In genomic region chr2:200944467-200945394, GRCh38 we compare ENCODE assay signal across 9 cellular contexts. TPM values are rescaled to one million over a fixed set of nuclear protein-coding genes. Genes with fewer than 3 reads are reported as not detected.
A peak's percentile ranks its signal among the peaks of the same experiment; 100 is the strongest.
DNase-seq lines count a peak whose midpoint lies in the region; ATAC-seq and TF ChIP-seq lines count a peak whose summit lies in the region.
"Had no signal": no experiment of that assay in that cellular context is flagged by ENCODE, and none has a peak within 500 bp of the region (broad histone marks: within the 10 kb centered on the region; RNA-seq: fewer than 3 reads in every experiment).

No MANE protein-coding gene starts in this region.

- peaks cover 12% of the 10 kb centered on the region for H3K36me3 ChIP-seq in IMR-90 (ENCODE audit: control insufficient read depth, insufficient read depth, low read length)
- H3K36me3 ChIP-seq in mucosa of stomach (ENCODE audit: control insufficient read depth, insufficient read depth, low read length): no peaks in the 10 kb centered on the region
- peaks cover 0 to 3% of the 10 kb centered on the region in 2 donors for H3K36me3 ChIP-seq in prostate gland

- POLR2A ChIA-PET in AG04450 (lab: Yijun Ruan, JAX): interaction anchor here (0.6 kb wide), 1 partner anchor 16 kb away, joined by 3 read pairs; no protein-coding TSS in a partner anchor
- POLR2A ChIA-PET in IMR-90 (lab: Charles Lee; ENCODE audit: unreplicated experiment): no interaction called here

- no peak overlapping the region for H3K27ac ChIP-seq in AG04450 (ENCODE audit: low read depth, low read length)
- peak overlapping the region; percentile 69 for H3K27ac ChIP-seq in IMR-90 (ENCODE audit: insufficient read depth, low read length)
- no peak overlapping the region for H3K27ac ChIP-seq in prostate gland

- 0% methylated on average over 1 of the region's 12 CpGs; no CpG with 5 or more reads in 1 of the 2 experiments for WGBS in IMR-90 (ENCODE audit: extremely low coverage in 2 of 2, insufficient read length in 1 of 2), 2 experiments
- WGBS in prostate gland: 94% methylated on average over 12 of the region's 12 CpGs

- H3K27me3 ChIP-seq in AG04450 (ENCODE audit: control insufficient read depth, insufficient read depth, low read length) (no peaks in the 10 kb centered on the region), IMR-90 (ENCODE audit: control insufficient read depth, insufficient read depth, low read length) (no peaks in the 10 kb centered on the region), mucosa of stomach (ENCODE audit: control insufficient read depth, insufficient read depth, low read length) (no peaks in the 10 kb centered on the region), prostate gland (replicated peaks; ENCODE audit: insufficient read depth) (no peaks in the 10 kb centered on the region)

- H2AK5ac ChIP-seq in IMR-90 (ENCODE audit: low read depth, low read length): peak overlapping the region; percentile 89; the same call in 1 of the 2 replicates

- no peaks in the 10 kb centered on the region for H4K20me1 ChIP-seq in IMR-90 (ENCODE audit: insufficient read depth, low read length)

- H4K91ac ChIP-seq in IMR-90 (ENCODE audit: insufficient read depth, low read depth, low read length): peak overlapping the region; percentile 79

- peak overlapping the region; percentile 79 for H4K5ac ChIP-seq in IMR-90 (ENCODE audit: low read depth, low read length)

- H3K14ac ChIP-seq in IMR-90 (replicated peaks; ENCODE audit: low read depth, low read length): peak overlapping the region; percentile 78

- H3K4me3 ChIP-seq in AG04450 (ENCODE audit: low read depth, low read length) (no peak overlapping the region), IMR-90 (ENCODE audit: insufficient read depth, low read depth, low read length) (no peak overlapping the region), mucosa of stomach (ENCODE audit: low read length) (no peak overlapping the region), prostate gland (no peak overlapping the region)

- H3K27me3 Mint-ChIP-seq in activated naive CD4-positive, alpha-beta T cell treated with anti-CD3 and anti-CD28 coated beads, Interleukin-2, amount 10 ng/mL, durations not matched to agents 7 days and 5 days: no peaks in the 10 kb centered on the region
- H3K27me3 Mint-ChIP-seq: T-cell had no signal

- peak overlapping the region; percentile 62 to 85; a peak in 3 of 4 replicates for H4K8ac ChIP-seq in IMR-90 (ENCODE audit: low read depth in 2 of 2, low read length in 2 of 2)

- dilution Hi-C loops in IMR-90 (cut with HindIII; ENCODE audit: low sequenced_read_pairs, unreplicated experiment): no loop called here

- peak; percentile 94 for ATAC-seq in IMR-90 (ENCODE audit: low read depth)
- ATAC-seq in HG02642 (IDR thresholded peaks at IDR 0.05; ENCODE audit: poor library complexity, unreplicated experiment): no peak
- ATAC-seq: T-cell had no signal

- peak overlapping the region; percentile 40 for H3K27ac Mint-ChIP-seq in activated naive CD4-positive, alpha-beta T cell treated with anti-CD3 and anti-CD28 coated beads, Interleukin-2, amount 10 ng/mL, durations not matched to agents 7 days and 5 days

- peak overlapping the region; percentile 95 for H3K18ac ChIP-seq in IMR-90 (ENCODE audit: low read depth, low read length)

- peaks cover 3% of the 10 kb centered on the region for H3K4me1 Mint-ChIP-seq in activated naive CD4-positive, alpha-beta T cell treated with anti-CD3 and anti-CD28 coated beads, Interleukin-2, amount 10 ng/mL, durations not matched to agents 7 days and 5 days

- H2AK9ac ChIP-seq in IMR-90 (replicated peaks; ENCODE audit: low read depth, low read length, poor library complexity): peak overlapping the region; percentile 37

- H3K36me3 Mint-ChIP-seq in activated naive CD4-positive, alpha-beta T cell treated with anti-CD3 and anti-CD28 coated beads, Interleukin-2, amount 10 ng/mL, durations not matched to agents 7 days and 5 days: peaks cover 47% of the 10 kb centered on the region

- H3K9me3 Mint-ChIP-seq in activated naive CD4-positive, alpha-beta T cell treated with anti-CD3 and anti-CD28 coated beads, Interleukin-2, amount 10 ng/mL, durations not matched to agents 7 days and 5 days: no peaks in the 10 kb centered on the region
- H3K9me3 Mint-ChIP-seq: T-cell had no signal

- TF ChIP-seq POLR2A in IMR-90 (IDR thresholded peaks at IDR 0.05; ENCODE audit: low read depth, low read length): no peak
- TF ChIP-seq POLR2A in prostate gland (IDR thresholded peaks at IDR 0.05): no peak

- no peak overlapping the region for H3K4me3 Mint-ChIP-seq in activated naive CD4-positive, alpha-beta T cell treated with anti-CD3 and anti-CD28 coated beads, Interleukin-2, amount 10 ng/mL, durations not matched to agents 7 days and 5 days
- H3K4me3 Mint-ChIP-seq: T-cell had no signal

- H3K9ac ChIP-seq in IMR-90 (ENCODE audit: low read depth, low read length) (no peak overlapping the region), mucosa of stomach (ENCODE audit: low read length) (peak overlapping the region; percentile 56)

- peaks cover 0 to 3% of the 10 kb centered on the region in 2 experiments; a peak in 2 of 4 replicates for H3K79me1 ChIP-seq in IMR-90 (ENCODE audit: low read depth in 1 of 2, low read length in 2 of 2)

- TF ChIP-seq CTCF in AG04450 (IDR thresholded peaks at IDR 0.05; ENCODE audit: low read depth, low read length): no peak
- TF ChIP-seq CTCF in IMR-90 (conservative IDR thresholded peaks at IDR 0.05; ENCODE audit: low read depth, low read length): no peak
- TF ChIP-seq CTCF in prostate gland (IDR thresholded peaks at IDR 0.05): no peak

- intact Hi-C loops in IMR-90 (cut with micrococcal nuclease) (no loop called here), prostate gland (cut with DNase I) (no loop called here)

- in situ Hi-C loops in IMR-90 (cut with MboI; ENCODE audit: low sequenced_read_pairs): no loop called here

- H2BK15ac ChIP-seq in IMR-90 (ENCODE audit: low read depth, low read length): 0 out of 3 replicates have a peak overlapping the region, but pooled peaks have one; percentile 36

- peaks cover 6% of the 10 kb centered on the region for H3K9me1 ChIP-seq in IMR-90 (ENCODE audit: insufficient read depth, low read length)

- peak overlapping the region; percentile 84 for H2BK20ac ChIP-seq in IMR-90 (ENCODE audit: low read depth, low read length)

- H3K9me3 ChIP-seq in AG04450 (ENCODE audit: control insufficient read depth, insufficient read depth, low read length) (no peaks in the 10 kb centered on the region), IMR-90 (ENCODE audit: control insufficient read depth, insufficient read depth, low read length) (no peaks in the 10 kb centered on the region), mucosa of stomach (ENCODE audit: control insufficient read depth, low read length) (no peaks in the 10 kb centered on the region), prostate gland (no peaks in the 10 kb centered on the region)

- no TSS peak for BruUV-seq in IMR-90 (replicated peaks; lab: Mats Ljungman, UMichigan)

- peak overlapping the region; percentile 70; the same call in 1 of the 2 replicates for H3K23ac ChIP-seq in IMR-90 (ENCODE audit: low read depth, low read length)

- peak overlapping the region; percentile 46; the same call in 1 of the 2 replicates for H2BK120ac ChIP-seq in IMR-90 (ENCODE audit: low read depth, low read length)

- no peak overlapping the region for H2AFZ ChIP-seq in IMR-90 (replicated peaks; ENCODE audit: low read length, poor library complexity)

- H3K4ac ChIP-seq in IMR-90 (ENCODE audit: low read depth, low read length): peak overlapping the region; percentile 84

- CTCF ChIA-PET in AG04450 (lab: Charles Lee): interaction anchor here (0.6 to 1.9 kb wide), 10 partner anchors 12 to 288 kb away, joined by 3 to 6 read pairs (median 4); partner anchors contain the start of gene CASP10
- CTCF ChIA-PET in IMR-90 (lab: Yijun Ruan, JAX): interaction anchor here (0.6 to 1.4 kb wide), 5 partner anchors 9 to 459 kb away, joined by 3 to 7 read pairs (median 3); partner anchors contain the start of gene ORC2
- CTCF ChIA-PET in activated naive CD4-positive, alpha-beta T cell treated with anti-CD3 and anti-CD28 coated beads, Interleukin-2, amount 10 ng/mL, durations not matched to agents 7 days and 5 days (lab: Charles Lee): interaction anchor here (0.6 to 2.1 kb wide), 6 partner anchors 18 to 287 kb away, joined by 3 to 7 read pairs (median 4); partner anchors contain the start of genes CASP10 and ORC2

- H3K56ac ChIP-seq in IMR-90 (ENCODE audit: extremely low read depth, insufficient read depth, low read length): 0 out of 2 replicates have a peak overlapping the region, but pooled peaks have one; percentile 7

- peaks cover 7% of the 10 kb centered on the region for H3K4me1 ChIP-seq in IMR-90 (ENCODE audit: control insufficient read depth, insufficient read depth, low read length)
- peaks cover 11% of the 10 kb centered on the region for H3K4me1 ChIP-seq in mucosa of stomach (ENCODE audit: control insufficient read depth, insufficient read depth, low read length)
- no peaks in the 10 kb centered on the region for H3K4me1 ChIP-seq in prostate gland (replicated peaks)

- DNase-seq in AG04450 (ENCODE audit: low read depth, low spot score) (peak; percentile 66), IMR-90 (peak; percentile 94), NCI-H748 (lab: John Stamatoyannopoulos, UW; ENCODE audit: unreplicated experiment) (no peak), prostate gland (ENCODE audit: low spot score) (no peak), NCI-H1436 treated with DMSO at 0.1 percent for 48 hours (lab: John Stamatoyannopoulos, UW) (no peak)
- DNase-seq in activated naive CD4-positive, alpha-beta T cell treated with anti-CD3 and anti-CD28 coated beads, Interleukin-2, amount 10 ng/mL, durations not matched to agents 7 days and 5 days: peak; percentile 29

- H3K4me2 ChIP-seq in IMR-90 (ENCODE audit: low read depth, low read length): peak overlapping the region; percentile 54; the same call in 1 of the 2 replicates

- TF ChIP-seq RAD21 in IMR-90 (IDR thresholded peaks at IDR 0.05; ENCODE audit: low read length): no peak

- H2BK5ac ChIP-seq in IMR-90 (ENCODE audit: low read depth, low read length, poor library complexity, severe bottlenecking): peak overlapping the region; percentile 94

RNA-seq across cellular contexts. Expression of gene ORC2, which starts 18.7 kb away (rescaled TPM):
- polyA plus RNA-seq in AG04450 (2011; rRNA removed): 4.7 and 4.9 TPM in 2 replicates
- 3.3 and 6.9 TPM in 2 replicates for polyA minus RNA-seq in AG04450 (2011; rRNA and poly(A)+ RNA removed)
- total RNA-seq in IMR-90 (2012; rRNA removed): 10.0 and 13.3 TPM in 2 replicates
- 3.0 and 4.4 TPM in 2 replicates for polyA plus RNA-seq in IMR-90 (2012; rRNA removed)
- polyA plus RNA-seq in IMR-90 (2012; cell fraction: cytosol; rRNA removed): 0.78 and 1.5 TPM in 2 replicates
- 0.97 and 7.1 TPM in 2 replicates for polyA plus RNA-seq in IMR-90 (2012; cell fraction: nucleus; rRNA removed; ENCODE audit: low replicate concordance)
- total RNA-seq in prostate gland: 10 to 100 TPM; 21.9 to 32.1 TPM

RNA-seq across cellular contexts. Expression of gene NIF3L1, which starts 55.6 kb away (rescaled TPM):
- 36.6 and 38.7 TPM in 2 replicates for polyA plus RNA-seq in AG04450 (2011; rRNA removed)
- 22.7 and 26.2 TPM in 2 replicates for polyA minus RNA-seq in AG04450 (2011; rRNA and poly(A)+ RNA removed)
- 31.1 and 43.0 TPM in 2 replicates for total RNA-seq in IMR-90 (2012; rRNA removed)
- 45.7 and 54.6 TPM in 2 replicates for polyA plus RNA-seq in IMR-90 (2012; rRNA removed)
- 13.7 and 15.5 TPM in 2 replicates for polyA plus RNA-seq in IMR-90 (2012; cell fraction: cytosol; rRNA removed)
- polyA plus RNA-seq in IMR-90 (2012; cell fraction: nucleus; rRNA removed; ENCODE audit: low replicate concordance): 11.6 and 39.8 TPM in 2 replicates
- 10 to 100 TPM; 22.4 to 27.7 TPM for total RNA-seq in prostate gland

RNA-seq across cellular contexts. Expression of gene PPIL3, which starts 55.9 kb away (rescaled TPM):
- polyA plus RNA-seq in AG04450 (2011; rRNA removed): 31.0 and 40.8 TPM in 2 replicates
- polyA minus RNA-seq in AG04450 (2011; rRNA and poly(A)+ RNA removed): 7.4 and 12.8 TPM in 2 replicates
- 35.1 and 49.2 TPM in 2 replicates for total RNA-seq in IMR-90 (2012; rRNA removed)
- 37.3 and 47.9 TPM in 2 replicates for polyA plus RNA-seq in IMR-90 (2012; rRNA removed)
- 6.5 and 13.1 TPM in 2 replicates for polyA plus RNA-seq in IMR-90 (2012; cell fraction: cytosol; rRNA removed)
- polyA plus RNA-seq in IMR-90 (2012; cell fraction: nucleus; rRNA removed; ENCODE audit: low replicate concordance): 12.0 and 79.9 TPM in 2 replicates
- total RNA-seq in prostate gland: 10 to 100 TPM; 15.2 to 30.1 TPM

Comparison
In these comparisons a context has a peak if more than half of its experiments do, and no peak if none do; other contexts are left out.
1. DNase-seq: peak in AG04450 (single experiment), IMR-90 (single experiment) and activated naive CD4-positive, alpha-beta T cell treated with anti-CD3 and anti-CD28 coated beads, Interleukin-2, amount 10 ng/mL, durations not matched to agents 7 days and 5 days (single experiment); none in NCI-H748 (single experiment), prostate gland (single experiment) and NCI-H1436 treated with DMSO at 0.1 percent for 48 hours (single experiment).